In the genomic region with DNA sequence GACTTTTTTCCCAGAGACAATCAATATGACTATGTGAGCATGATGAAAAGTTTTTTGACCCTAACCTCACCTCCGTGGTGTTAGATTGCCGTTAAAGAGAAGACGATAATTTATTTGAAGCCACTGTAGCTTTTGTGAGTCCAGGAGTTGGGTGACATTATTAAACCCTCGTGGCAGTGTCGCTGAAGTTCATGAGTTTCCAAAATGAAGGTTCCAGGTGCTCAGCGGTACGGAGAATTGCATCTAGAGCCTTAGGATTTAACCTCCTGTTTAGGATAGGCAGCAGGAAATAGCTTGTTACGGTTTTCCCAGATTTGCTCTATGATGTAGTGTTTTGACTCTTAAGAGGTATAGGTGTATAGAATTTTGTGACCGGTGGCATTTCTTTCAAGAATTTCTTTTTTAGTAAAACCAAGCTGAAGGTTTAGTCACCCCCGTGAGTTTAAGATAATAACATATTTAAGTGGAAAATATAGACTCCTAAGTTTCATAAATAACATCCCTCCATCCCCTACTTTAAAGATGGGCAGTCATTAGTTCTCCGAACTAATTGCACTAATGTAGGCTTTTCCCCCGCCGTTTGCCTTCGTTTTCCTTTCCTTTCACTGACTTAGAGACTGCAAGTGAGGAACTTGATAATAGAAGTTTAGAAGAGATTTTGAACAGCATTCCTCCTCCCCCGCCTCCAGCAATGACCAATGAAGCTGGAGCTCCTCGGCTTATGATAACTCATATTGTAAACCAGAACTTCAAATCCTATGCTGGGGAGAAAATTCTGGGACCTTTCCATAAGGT, we compare ENCODE assay signal across 8 cellular contexts.
DNase-seq lines count a peak whose midpoint lies in the region; ATAC-seq and TF ChIP-seq lines count a peak whose summit lies in the region.

No MANE protein-coding gene starts in this region.

- peak overlapping the region; percentile 93 for H3K4me3 Mint-ChIP-seq in activated naive CD8-positive, alpha-beta T cell
- peak overlapping the region; percentile 98 for H3K4me3 Mint-ChIP-seq in stimulated activated naive B cell treated with anti-CD40 and anti-IgM and Interleukin-4, amounts not matched to agents 10 μg/mL and 1 μg/mL and 100 μg/mL, for 72 hours

- DNase-seq in SKM-1 treated with dmso at 0.1 percent for 144 hours (lab: John Stamatoyannopoulos, UW; ENCODE audit: unreplicated experiment) (peak; percentile 16), SKM-1 (lab: John Stamatoyannopoulos, UW; ENCODE audit: unreplicated experiment) (no peak), NCI-H1105 (lab: John Stamatoyannopoulos, UW) (peak; percentile 19)
- no peak for DNase-seq in stimulated activated naive B cell treated with anti-CD40 and anti-IgM and Interleukin-4, amounts not matched to agents 10 μg/mL and 1 μg/mL and 100 μg/mL, for 72 hours
- no peak for DNase-seq in central memory CD4-positive, alpha-beta T cell

- peaks cover 10% of the 10 kb centered on the region for H3K27me3 Mint-ChIP-seq in activated naive CD8-positive, alpha-beta T cell
- H3K27me3 Mint-ChIP-seq in stimulated activated naive B cell treated with anti-CD40 and anti-IgM and Interleukin-4, amounts not matched to agents 10 μg/mL and 1 μg/mL and 100 μg/mL, for 72 hours, result peaks cover 0 to 7% of the 10 kb centered on the region in 2 donors

- H3K27me3 ChIP-seq in iPS-18a (ENCODE audit: control insufficient read depth, insufficient read depth, low read length), result no peaks in the 10 kb centered on the region

- H3K4me1 ChIP-seq in iPS-18a (ENCODE audit: control insufficient read depth, low read depth, low read length), result peaks cover 13% of the 10 kb centered on the region

- peak overlapping the region; percentile 78 for H3K27ac Mint-ChIP-seq in activated naive CD8-positive, alpha-beta T cell
- H3K27ac Mint-ChIP-seq in stimulated activated naive B cell treated with anti-CD40 and anti-IgM and Interleukin-4, amounts not matched to agents 10 μg/mL and 1 μg/mL and 100 μg/mL, for 72 hours, result peak overlapping the region; percentile 93

- no peaks in the 10 kb centered on the region for H3K9me3 ChIP-seq in iPS-18a (ENCODE audit: control insufficient read depth, low read depth, low read length)

- peak overlapping the region; percentile 83 for H3K4me3 ChIP-seq in iPS-18a (ENCODE audit: low read length)

- H3K9me3 Mint-ChIP-seq in activated naive CD8-positive, alpha-beta T cell (ENCODE audit: low read depth), result no peaks in the 10 kb centered on the region
- H3K9me3 Mint-ChIP-seq in stimulated activated naive B cell treated with anti-CD40 and anti-IgM and Interleukin-4, amounts not matched to agents 10 μg/mL and 1 μg/mL and 100 μg/mL, for 72 hours, result no peaks in the 10 kb centered on the region

- peaks cover 22% of the 10 kb centered on the region for H3K36me3 Mint-ChIP-seq in activated naive CD8-positive, alpha-beta T cell
- H3K36me3 Mint-ChIP-seq in stimulated activated naive B cell treated with anti-CD40 and anti-IgM and Interleukin-4, amounts not matched to agents 10 μg/mL and 1 μg/mL and 100 μg/mL, for 72 hours, result peaks cover 17 to 31% of the 10 kb centered on the region in 2 donors

- H3K27ac ChIP-seq in iPS-18a (ENCODE audit: low read length), result no peak overlapping the region

- H3K36me3 ChIP-seq in iPS-18a (ENCODE audit: control insufficient read depth, low read depth, low read length), result peaks cover 32% of the 10 kb centered on the region

- TF ChIP-seq POLR2A in GM18505 (IDR thresholded peaks at IDR 0.05; ENCODE audit: borderline replicate concordance, extremely low read depth, insufficient read depth, insufficient read length), result no peak

- peaks cover 51% of the 10 kb centered on the region for H3K4me1 Mint-ChIP-seq in activated naive CD8-positive, alpha-beta T cell (ENCODE audit: low read depth)
- peaks cover 22 to 49% of the 10 kb centered on the region in 2 donors for H3K4me1 Mint-ChIP-seq in stimulated activated naive B cell treated with anti-CD40 and anti-IgM and Interleukin-4, amounts not matched to agents 10 μg/mL and 1 μg/mL and 100 μg/mL, for 72 hours

- H3K9ac ChIP-seq in iPS-18a (ENCODE audit: low read length), result peak overlapping the region; percentile 98

- ATAC-seq in stimulated activated naive B cell treated with anti-CD40 and anti-IgM and Interleukin-4, amounts not matched to agents 10 μg/mL and 1 μg/mL and 100 μg/mL, for 72 hours (replicated peaks), result no peak
- no peak for ATAC-seq in GM18505 (IDR thresholded peaks at IDR 0.05; ENCODE audit: unreplicated experiment)

Comparison
In these comparisons a context has a peak if more than half of its experiments do, and no peak if none do; other contexts are left out.
1. DNase-seq: peak in SKM-1 treated with dmso at 0.1 percent for 144 hours (single experiment) and NCI-H1105 (single experiment); none in SKM-1 (single experiment), stimulated activated naive B cell treated with anti-CD40 and anti-IgM and Interleukin-4, amounts not matched to agents 10 μg/mL and 1 μg/mL and 100 μg/mL, for 72 hours (single experiment) and central memory CD4-positive, alpha-beta T cell (single experiment).